ENCODE assay signal across 9 cellular contexts in the genomic region with DNA sequence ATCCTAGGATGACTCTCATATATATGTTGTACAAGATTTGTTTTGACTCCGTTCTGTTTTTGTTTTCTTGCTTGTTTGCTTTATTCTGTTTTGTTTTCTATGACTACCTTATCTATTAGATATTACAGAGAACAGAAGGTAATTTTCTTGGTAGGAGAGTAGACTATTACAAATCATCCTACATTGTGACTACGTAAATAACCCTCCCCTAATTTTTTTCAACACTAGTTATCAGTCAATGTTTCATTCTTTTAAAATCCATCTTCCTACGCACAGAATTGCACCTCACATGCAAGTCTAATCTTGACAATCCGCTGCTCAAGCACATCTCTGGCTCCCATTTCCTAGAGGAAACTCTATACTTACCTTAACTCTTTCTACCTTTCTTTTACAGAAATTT.
"Had no signal": no experiment of that assay in that cellular context is flagged by ENCODE, and none has a peak within 500 bp of the region (broad histone marks: within the 10 kb centered on the region; RNA-seq: fewer than 3 reads in every experiment).

No MANE protein-coding gene starts in this region.

- H3K27me3 Mint-ChIP-seq: IgD-negative memory B cell had no signal

- H3K4me1 Mint-ChIP-seq: GM23338 had no signal

- H3K4me3 ChIP-seq: GM23338 had no signal

- DNase-seq: H9, HFFc6, KG1 had no signal

- H3K9me3 Mint-ChIP-seq: GM23338, H9 had no signal

- H3K27ac ChIP-seq: HL-60 had no signal

- H3K4me2 ChIP-seq: GM23338 had no signal

- H3K4me3 Mint-ChIP-seq: GM23338, H9, HFFc6, IgD-negative memory B cell had no signal

- H3K36me3 Mint-ChIP-seq: IgD-negative memory B cell had no signal

- H3K27ac Mint-ChIP-seq: GM23338, HFFc6, IgD-negative memory B cell had no signal

- FAIRE-seq: H1, H54, HepG2 had no signal
